Comparison of ENCODE assay signal across 21 cellular contexts in the genomic region with DNA sequence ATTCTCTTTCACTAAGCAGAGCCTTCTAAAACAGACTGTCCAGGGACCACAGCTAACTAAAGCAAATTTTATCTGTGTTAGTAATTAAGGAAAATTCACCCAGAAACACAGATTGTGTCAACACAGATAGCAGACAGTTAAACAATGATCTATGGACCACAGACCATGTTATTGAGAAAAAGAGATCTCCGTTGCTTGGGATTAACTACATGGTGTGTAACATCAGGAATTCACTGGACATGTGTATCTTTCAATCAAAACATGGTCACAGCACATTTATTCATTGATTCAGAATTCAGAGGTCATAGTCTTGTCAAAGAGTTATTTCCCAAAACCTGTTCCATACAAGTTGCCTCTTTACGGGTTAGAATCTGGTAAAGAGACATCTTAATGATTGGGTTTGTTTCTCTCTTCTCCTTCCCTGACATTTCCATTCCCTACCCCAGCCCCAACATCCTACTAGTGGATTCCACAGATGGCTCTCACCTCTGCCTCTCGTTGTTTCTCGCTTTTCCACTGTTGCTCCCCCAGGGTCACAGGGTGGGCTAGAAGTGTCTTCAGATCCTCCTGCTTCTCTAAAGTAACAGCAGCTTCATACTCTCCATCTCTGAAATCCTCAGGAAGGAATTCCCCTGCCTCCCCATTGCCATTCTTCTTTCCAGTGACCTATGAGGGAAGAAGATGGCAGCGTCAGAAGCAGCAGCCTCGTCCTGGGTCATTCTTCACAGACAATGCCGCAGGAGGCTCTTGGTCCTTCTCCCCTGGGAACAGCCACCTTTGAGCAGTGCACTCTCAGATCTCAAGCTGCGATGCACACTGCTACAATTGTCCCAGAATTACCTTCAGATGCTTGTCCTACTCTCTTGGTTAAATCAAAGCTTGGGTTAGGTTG. TPM values are rescaled to one million over a fixed set of nuclear protein-coding genes. Genes with fewer than 3 reads are reported as not detected.
A peak's percentile ranks its signal among the peaks of the same experiment; 100 is the strongest.
DNase-seq lines count a peak whose midpoint lies in the region; ATAC-seq, FAIRE-seq and TF ChIP-seq lines count a peak whose summit lies in the region.
"Had no signal": no experiment of that assay in that cellular context is flagged by ENCODE, and none has a peak within 500 bp of the region (broad histone marks: within the 10 kb centered on the region; RNA-seq: fewer than 3 reads in every experiment).

No MANE protein-coding gene starts in this region.

- H3K27ac ChIP-seq in SJCRH30 (peak overlapping the region; percentile 91), psoas muscle (peak overlapping the region; percentile 90), esophagus muscularis mucosa (replicated peaks in 1 of 4) (no peak overlapping the region), spleen (no peak overlapping the region)
- H3K27ac ChIP-seq: Peyer's patch had no signal

- TF ChIP-seq CTCF in psoas muscle (IDR thresholded peaks at IDR 0.05) (no peak), esophagus muscularis mucosa (IDR thresholded peaks at IDR 0.05) (no peak), spleen (IDR thresholded peaks at IDR 0.05 in 8 of 11, conservative IDR thresholded peaks at IDR 0.05 in 3 of 11) (no peak)

- 63 to 82% (median 72%) methylated on average over 8 of the region's 8 CpGs for WGBS in psoas muscle, 3 donors
- 60% methylated on average over 8 of the region's 8 CpGs for WGBS in esophagus muscularis mucosa
- WGBS in spleen, 5 donors, result 77 to 90% (median 88%) methylated on average over 8 of the region's 8 CpGs

- TF ChIP-seq EP300 in esophagus muscularis mucosa (IDR thresholded peaks at IDR 0.05), result no peak

- ATAC-seq in left ventricle myocardium superior, result peak; percentile 5
- ATAC-seq in psoas muscle, result no peak
- ATAC-seq: activated T-cell treated with anti-CD3 and anti-CD28 coated beads, Interleukin-2, amount 50 U/mL, for 4 hours; effector memory CD8-positive, alpha-beta T cell; left lobe of liver; naive thymus-derived CD4-positive, alpha-beta T cell had no signal

- peak overlapping the region; percentile 39 for H3K4me3 ChIP-seq in SJCRH30
- H3K4me3 ChIP-seq in psoas muscle, result peak overlapping the region; percentile 76
- no peak overlapping the region for H3K4me3 ChIP-seq in esophagus muscularis mucosa
- no peak overlapping the region for H3K4me3 ChIP-seq in spleen
- H3K4me3 ChIP-seq: Peyer's patch had no signal

- H3K9ac ChIP-seq in ES-I3 (ENCODE audit: low read depth, low read length), result peak overlapping the region; percentile 3; the same call in 1 of the 2 replicates

- DNase-seq in SJCRH30, result peak in 1 of 2 experiments; percentile 40
- DNase-seq in left ventricle myocardium superior, result no peak
- DNase-seq in psoas muscle, result no peak
- DNase-seq in esophagus muscularis mucosa (ENCODE audit: extremely low spot score), result no peak
- DNase-seq in spleen, result no peak
- no peak for DNase-seq in urothelium cell line (ENCODE audit: low spot score)
- no peak for DNase-seq in germinal center (ENCODE audit: low spot score)
- DNase-seq: activated CD4-positive, alpha-beta T cell treated with anti-CD3 and anti-CD28 coated beads, Interleukin-2, amount 50 U/mL, for 48 hours; activated T-cell treated with anti-CD3 and anti-CD28 coated beads, Interleukin-2, amount 50 U/mL, for 4 hours; AML-193; effector memory CD8-positive, alpha-beta T cell; naive thymus-derived CD4-positive, alpha-beta T cell; NCI-H2107; NCI-H748 treated with DMSO at 0.1 percent for 48 hours; Peyer's patch; stimulated activated CD4-positive, alpha-beta T cell treated with anti-CD3 and anti-CD28 coated beads, Interleukin-2, amount 100 ng/mL, for 48 hours; stimulated activated CD8-positive, alpha-beta memory T cell treated with anti-CD3 and anti-CD28 coated beads, Interleukin-4, amount 100 ng/mL, for 48 hours had no signal

- intact Hi-C loops in left ventricle myocardium superior (cut with micrococcal nuclease) (no loop called here), psoas muscle (cut with DNase I) (loop anchor here in 1 of 2 donors (2.0 kb wide), 1 partner anchor 49 kb away; no protein-coding TSS in a partner anchor), esophagus muscularis mucosa (cut with DNase I) (no loop called here), spleen (cut with DNase I; ENCODE audit: low total_unique reads) (no loop called here)

- H3K27me3 ChIP-seq in SJCRH30 (no peaks in the 10 kb centered on the region), psoas muscle (ENCODE audit: insufficient read depth in 3 of 3, low read length in 2 of 3) (no peaks in the 10 kb centered on the region), esophagus muscularis mucosa (peaks cover 0 to 44% (median 0%) of the 10 kb centered on the region in 4 donors), spleen (replicated peaks in 1 of 7) (no peaks in the 10 kb centered on the region)
- H3K27me3 ChIP-seq: Peyer's patch had no signal

- H3K36me3 ChIP-seq in ES-I3 (ENCODE audit: insufficient read depth, low read length), result no peaks in the 10 kb centered on the region
- no peaks in the 10 kb centered on the region for H3K36me3 ChIP-seq in SJCRH30
- peaks cover 0 to 55% of the 10 kb centered on the region in 2 donors for H3K36me3 ChIP-seq in psoas muscle (ENCODE audit: insufficient read depth in 1 of 2, low read depth in 1 of 2)
- peaks cover 0 to 53% (median 0%) of the 10 kb centered on the region in 4 donors for H3K36me3 ChIP-seq in esophagus muscularis mucosa
- no peaks in the 10 kb centered on the region for H3K36me3 ChIP-seq in spleen
- H3K36me3 ChIP-seq: Peyer's patch had no signal

- H3K4me1 ChIP-seq in ES-I3 (ENCODE audit: insufficient read depth, low read length) (peaks cover 22% of the 10 kb centered on the region), SJCRH30 (peaks cover 26% of the 10 kb centered on the region), psoas muscle (peaks cover 18% of the 10 kb centered on the region), esophagus muscularis mucosa (no peaks in the 10 kb centered on the region), spleen (no peaks in the 10 kb centered on the region)
- H3K4me1 ChIP-seq: Peyer's patch had no signal

- H3K9me3 ChIP-seq in ES-I3 (ENCODE audit: control insufficient read depth, insufficient read depth, low read length) (no peaks in the 10 kb centered on the region), SJCRH30 (replicated peaks) (no peaks in the 10 kb centered on the region), psoas muscle (no peaks in the 10 kb centered on the region), esophagus muscularis mucosa (no peaks in the 10 kb centered on the region), spleen (no peaks in the 10 kb centered on the region)
- H3K9me3 ChIP-seq: Peyer's patch had no signal

- no peak for TF ChIP-seq POLR2A in esophagus muscularis mucosa (IDR thresholded peaks at IDR 0.05; ENCODE audit: low read depth)
- TF ChIP-seq POLR2A in spleen (IDR thresholded peaks at IDR 0.05), result no peak

- no peak for FAIRE-seq in urothelium cell line (lab: Jason Lieb, UNC)
- FAIRE-seq: bronchial epithelial cell had no signal

RNA-seq across cellular contexts. Expression of a gene that starts 1.0 kb away (rescaled TPM):
- 2.6 and 3.7 TPM in 2 replicates for total RNA-seq in SJCRH30 (2014; rRNA removed; shearing (Covaris generic))
- 1,326 TPM for total RNA-seq in left ventricle myocardium superior
- 1,000 to 10,000 TPM; 1,558 to 6,044 (median 2,711) TPM for total RNA-seq in psoas muscle
- 1,000 to 10,000 TPM in 2 of 3 donors, 100 to 1,000 TPM in 1; 104 to 1,576 (median 1,443) TPM for polyA plus RNA-seq in psoas muscle
- under 1 TPM in 1 of 4 donors, not detected in 3; 0.83 TPM for total RNA-seq in esophagus muscularis mucosa
- under 1 TPM in 3 of 7 donors, not detected in 4; 0.13 to 0.83 (median 0.32) TPM for total RNA-seq in spleen
- polyA plus RNA-seq in spleen, result 1 to 10 TPM in 2 of 3 donors, under 1 TPM in 1; 0.83 to 1.6 (median 1.2) TPM
- total RNA-seq: activated T-cell treated with anti-CD3 and anti-CD28 coated beads, Interleukin-2, amount 50 U/mL, for 4 hours; left lobe of liver; naive thymus-derived CD4-positive, alpha-beta T cell; Peyer's patch; temporal lobe had no signal
- polyA plus RNA-seq: naive thymus-derived CD4-positive, alpha-beta T cell had no signal

RNA-seq across cellular contexts. Expression of a gene that starts 48.2 kb away (rescaled TPM):
- 47.6 and 54.9 TPM in 2 replicates for total RNA-seq in SJCRH30 (2014; rRNA removed; shearing (Covaris generic))
- total RNA-seq in left ventricle myocardium superior, result 30.9 TPM
- 10 to 100 TPM; 24.9 to 35.3 (median 29.6) TPM for total RNA-seq in psoas muscle
- polyA plus RNA-seq in psoas muscle, result 10 to 100 TPM; 31.5 to 66.3 (median 45.2) TPM
- 10 to 100 TPM; 21.6 to 31.8 (median 25.7) TPM for total RNA-seq in esophagus muscularis mucosa
- total RNA-seq in spleen, result 10 to 100 TPM; 23.7 to 34.0 (median 29.4) TPM
- 10 to 100 TPM; 34.1 to 44.9 (median 36.2) TPM for polyA plus RNA-seq in spleen

Comparison
In these comparisons a context has a peak if more than half of its experiments do, and no peak if none do; other contexts are left out.
1. H3K27ac ChIP-seq: peak in SJCRH30 (single experiment) and psoas muscle (single experiment); none in esophagus muscularis mucosa (0 of 4) and spleen (0 of 8).
2. H3K4me3 ChIP-seq: peak in SJCRH30 (single experiment) and psoas muscle (single experiment); none in esophagus muscularis mucosa (0 of 4) and spleen (0 of 8).
3. RNA of a gene that starts 1.0 kb away (total RNA-seq): 1,558 to 6,044 TPM in psoas muscle and 1,326 TPM in left ventricle myocardium superior (single experiment); 2.6 to 3.7 TPM in SJCRH30, 0.13 to 0.83 TPM in spleen and 0.83 TPM in esophagus muscularis mucosa; every median in the first group is over 100 times any median in the second.